1 cellular context compared by ENCODE assay signal in genomic region chr12:109930028-109930800, GRCh38.
TF ChIP-seq lines count a peak whose summit lies in the region.

No MANE protein-coding gene starts in this region.

TF ChIP-seq in HepG2, 621 proteins besides CTCF, POLR2A, EP300 and RAD21:
- TF ChIP-seq ZNF281 (CRISPR knock-in tag; IDR thresholded peaks at IDR 0.05; ENCODE audit: borderline replicate concordance) (peak; percentile 13; the same call in 1 of the 2 replicates), HNF4A (CRISPR knock-in tag; IDR thresholded peaks at IDR 0.05) (peak; percentile 30; the same call in 1 of the 2 replicates), SRSF9 (IDR thresholded peaks at IDR 0.05; ENCODE audit: borderline replicate concordance, insufficient read depth, low read depth, low read length, poor library complexity, severe bottlenecking) (no peak)
